In the genomic region with DNA sequence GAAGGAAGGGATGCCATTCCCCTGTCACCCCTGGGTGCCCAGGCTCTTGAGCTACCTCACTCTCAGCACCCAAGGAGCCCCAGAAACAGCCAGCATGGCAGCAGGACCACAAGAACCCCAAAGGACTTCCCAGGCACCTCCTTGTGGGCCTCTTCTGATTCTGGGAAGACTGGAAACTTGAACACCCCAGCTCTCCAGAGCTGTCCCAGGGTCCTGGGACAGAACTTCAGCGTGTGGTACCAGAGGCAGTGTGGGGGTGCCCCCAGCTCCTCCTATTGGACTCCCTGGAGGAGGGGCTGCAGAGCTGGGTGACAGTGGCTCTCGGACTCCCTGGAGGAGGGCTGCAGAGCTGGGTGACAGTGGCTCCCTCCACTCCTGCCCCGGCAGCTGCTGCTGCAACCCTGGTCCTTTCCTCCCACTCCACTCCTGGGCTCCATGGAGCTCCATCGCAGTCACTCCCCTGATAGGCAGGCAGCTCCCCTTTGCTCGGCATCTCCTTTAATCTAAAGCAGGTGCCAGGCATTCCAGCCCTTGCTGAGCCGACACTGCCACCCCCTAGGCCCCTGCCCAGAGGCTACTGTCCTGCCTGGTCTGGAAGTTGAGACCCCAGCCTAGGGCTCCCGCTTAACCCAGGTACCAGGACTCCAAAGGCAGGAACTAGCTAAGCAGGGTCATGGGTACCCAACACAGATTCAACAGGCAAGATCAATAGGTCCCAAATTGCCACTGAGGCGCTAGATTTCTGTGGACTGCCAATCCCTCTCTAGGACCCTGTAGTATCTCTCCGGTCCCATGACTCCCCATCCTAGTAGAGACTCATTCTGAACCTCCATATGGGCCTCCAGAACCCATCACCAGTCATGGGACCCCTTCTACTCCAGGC, we compare ENCODE assay signal across 1 cellular context.
TF ChIP-seq lines count a peak whose summit lies in the region.

No MANE protein-coding gene starts in this region.

TF ChIP-seq in GM12878, 131 proteins besides CTCF, POLR2A, EP300 and RAD21:
- TF ChIP-seq ATF7 (IDR thresholded peaks at IDR 0.05; ENCODE audit: low read depth) (no peak), RB1 (IDR thresholded peaks at IDR 0.05; ENCODE audit: borderline replicate concordance) (no peak), RUNX3 (IDR thresholded peaks at IDR 0.05; ENCODE audit: low read length) (no peak), ZNF207 (IDR thresholded peaks at IDR 0.05; ENCODE audit: borderline replicate concordance) (no peak), FOXM1 (IDR thresholded peaks at IDR 0.05; ENCODE audit: low read depth, low read length) (no peak), SREBF2 (IDR thresholded peaks at IDR 0.05; ENCODE audit: low read length) (no peak), IRF4 (IDR thresholded peaks at IDR 0.05; ENCODE audit: low read depth, low read length) (no peak), PML (IDR thresholded peaks at IDR 0.05; ENCODE audit: low read length) (no peak), MYC (IDR thresholded peaks at IDR 0.05; ENCODE audit: insufficient read depth, insufficient read length, insufficient replicate concordance, low read length, severe bottlenecking) (no peak), JUNB (IDR thresholded peaks at IDR 0.05) (no peak)
- TF ChIP-seq, protein P1, sequence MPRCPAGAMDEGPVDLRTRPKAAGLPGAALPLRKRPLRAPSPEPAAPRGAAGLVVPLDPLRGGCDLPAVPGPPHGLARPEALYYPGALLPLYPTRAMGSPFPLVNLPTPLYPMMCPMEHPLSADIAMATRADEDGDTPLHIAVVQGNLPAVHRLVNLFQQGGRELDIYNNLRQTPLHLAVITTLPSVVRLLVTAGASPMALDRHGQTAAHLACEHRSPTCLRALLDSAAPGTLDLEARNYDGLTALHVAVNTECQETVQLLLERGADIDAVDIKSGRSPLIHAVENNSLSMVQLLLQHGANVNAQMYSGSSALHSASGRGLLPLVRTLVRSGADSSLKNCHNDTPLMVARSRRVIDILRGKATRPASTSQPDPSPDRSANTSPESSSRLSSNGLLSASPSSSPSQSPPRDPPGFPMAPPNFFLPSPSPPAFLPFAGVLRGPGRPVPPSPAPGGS (IDR thresholded peaks at IDR 0.05; ENCODE audit: borderline replicate concordance, insufficient read depth, low read depth, low read length, poor library complexity, severe bottlenecking) = no peak
- TF ChIP-seq, protein P2, sequence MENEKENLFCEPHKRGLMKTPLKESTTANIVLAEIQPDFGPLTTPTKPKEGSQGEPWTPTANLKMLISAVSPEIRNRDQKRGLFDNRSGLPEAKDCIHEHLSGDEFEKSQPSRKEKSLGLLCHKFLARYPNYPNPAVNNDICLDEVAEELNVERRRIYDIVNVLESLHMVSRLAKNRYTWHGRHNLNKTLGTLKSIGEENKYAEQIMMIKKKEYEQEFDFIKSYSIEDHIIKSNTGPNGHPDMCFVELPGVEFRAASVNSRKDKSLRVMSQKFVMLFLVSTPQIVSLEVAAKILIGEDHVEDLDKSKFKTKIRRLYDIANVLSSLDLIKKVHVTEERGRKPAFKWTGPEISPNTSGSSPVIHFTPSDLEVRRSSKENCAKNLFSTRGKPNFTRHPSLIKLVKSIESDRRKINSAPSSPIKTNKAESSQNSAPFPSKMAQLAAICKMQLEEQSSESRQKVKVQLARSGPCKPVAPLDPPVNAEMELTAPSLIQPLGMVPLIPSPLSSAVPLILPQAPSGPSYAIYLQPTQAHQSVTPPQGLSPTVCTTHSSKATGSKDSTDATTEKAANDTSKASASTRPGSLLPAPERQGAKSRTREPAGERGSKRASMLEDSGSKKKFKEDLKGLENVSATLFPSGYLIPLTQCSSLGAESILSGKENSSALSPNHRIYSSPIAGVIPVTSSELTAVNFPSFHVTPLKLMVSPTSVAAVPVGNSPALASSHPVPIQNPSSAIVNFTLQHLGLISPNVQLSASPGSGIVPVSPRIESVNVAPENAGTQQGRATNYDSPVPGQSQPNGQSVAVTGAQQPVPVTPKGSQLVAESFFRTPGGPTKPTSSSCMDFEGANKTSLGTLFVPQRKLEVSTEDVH (IDR thresholded peaks at IDR 0.05; ENCODE audit: low read depth, partially characterized antibody) = no peak
- TF ChIP-seq, protein P3, sequence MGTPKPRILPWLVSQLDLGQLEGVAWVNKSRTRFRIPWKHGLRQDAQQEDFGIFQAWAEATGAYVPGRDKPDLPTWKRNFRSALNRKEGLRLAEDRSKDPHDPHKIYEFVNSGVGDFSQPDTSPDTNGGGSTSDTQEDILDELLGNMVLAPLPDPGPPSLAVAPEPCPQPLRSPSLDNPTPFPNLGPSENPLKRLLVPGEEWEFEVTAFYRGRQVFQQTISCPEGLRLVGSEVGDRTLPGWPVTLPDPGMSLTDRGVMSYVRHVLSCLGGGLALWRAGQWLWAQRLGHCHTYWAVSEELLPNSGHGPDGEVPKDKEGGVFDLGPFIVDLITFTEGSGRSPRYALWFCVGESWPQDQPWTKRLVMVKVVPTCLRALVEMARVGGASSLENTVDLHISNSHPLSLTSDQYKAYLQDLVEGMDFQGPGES (IDR thresholded peaks at IDR 0.05) = no peak
- TF ChIP-seq, protein P4, sequence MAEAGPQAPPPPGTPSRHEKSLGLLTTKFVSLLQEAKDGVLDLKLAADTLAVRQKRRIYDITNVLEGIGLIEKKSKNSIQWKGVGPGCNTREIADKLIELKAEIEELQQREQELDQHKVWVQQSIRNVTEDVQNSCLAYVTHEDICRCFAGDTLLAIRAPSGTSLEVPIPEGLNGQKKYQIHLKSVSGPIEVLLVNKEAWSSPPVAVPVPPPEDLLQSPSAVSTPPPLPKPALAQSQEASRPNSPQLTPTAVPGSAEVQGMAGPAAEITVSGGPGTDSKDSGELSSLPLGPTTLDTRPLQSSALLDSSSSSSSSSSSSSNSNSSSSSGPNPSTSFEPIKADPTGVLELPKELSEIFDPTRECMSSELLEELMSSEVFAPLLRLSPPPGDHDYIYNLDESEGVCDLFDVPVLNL (IDR thresholded peaks at IDR 0.05; ENCODE audit: low read depth, low read length) = no peak
TF ChIP-seq in GM12878: peak in this region for 0.
